ENCODE assay signal across 21 cellular contexts in genomic region chr10:81179324-81179723, GRCh38.
"Had no signal": no experiment of that assay in that cellular context is flagged by ENCODE, and none has a peak within 500 bp of the region (broad histone marks: within the 10 kb centered on the region; RNA-seq: fewer than 3 reads in every experiment).

No MANE protein-coding gene starts in this region.

- ATAC-seq: activated CD8-positive, alpha-beta T cell treated with anti-CD3 and anti-CD28 coated beads, Interleukin-2, amount 10 ng/mL, durations not matched to agents 7 days and 5 days; activated naive CD8-positive, alpha-beta T cell treated with anti-CD3 and anti-CD28 coated beads, Interleukin-2, amount 50 U/mL, for 24 hours; left cardiac atrium; T-cell had no signal

- H3K27me3 ChIP-seq: esophagus muscularis mucosa, sigmoid colon, testis had no signal

- H3K4me3 Mint-ChIP-seq: activated CD8-positive, alpha-beta T cell treated with anti-CD3 and anti-CD28 coated beads, Interleukin-2, amount 10 ng/mL, durations not matched to agents 7 days and 5 days; activated naive CD8-positive, alpha-beta T cell treated with anti-CD3 and anti-CD28 coated beads, Interleukin-2, amount 50 U/mL, for 24 hours; activated T-helper 1 cell treated with anti-CD3 and anti-CD28 coated beads, Interleukin-12 subunit alpha, Interleukin-12 subunit beta, Interleukin-2, Interleukin-4 antibody, amounts not matched to agents 30 ng/mL and 10 ng/mL and 1 ng/mL, durations not matched to agents 14 hours and 24 hours and 36 hours; brain; naive B cell; T-cell; T-helper 2 cell treated with Interferon-gamma antibody and Interleukin-4, amounts not matched to agents 5 μg/mL and 100 μg/mL, for 36 hours had no signal

- H3K27ac Mint-ChIP-seq: activated CD8-positive, alpha-beta T cell treated with anti-CD3 and anti-CD28 coated beads, Interleukin-2, amount 10 ng/mL, durations not matched to agents 7 days and 5 days; activated naive CD8-positive, alpha-beta T cell treated with anti-CD3 and anti-CD28 coated beads, Interleukin-2, amount 50 U/mL, for 24 hours; activated T-helper 1 cell treated with anti-CD3 and anti-CD28 coated beads, Interleukin-12 subunit alpha, Interleukin-12 subunit beta, Interleukin-2, Interleukin-4 antibody, amounts not matched to agents 30 ng/mL and 10 ng/mL and 1 ng/mL, durations not matched to agents 14 hours and 24 hours and 36 hours; brain; naive B cell; T-cell; T-helper 2 cell treated with Interferon-gamma antibody and Interleukin-4, amounts not matched to agents 5 μg/mL and 100 μg/mL, for 36 hours had no signal

- DNase-seq: activated CD4-positive, alpha-beta T cell treated with anti-CD3 and anti-CD28 coated beads for 1 hour; activated CD4-positive, alpha-beta T cell treated with anti-CD3 and anti-CD28 coated beads, Interleukin-2, amount 50 U/mL, for 1 hour; activated gamma-delta T cell; activated naive CD4-positive, alpha-beta T cell treated with anti-CD3 and anti-CD28 coated beads, Interleukin-2, amount 50 U/mL, for 16 hours; activated naive CD8-positive, alpha-beta T cell treated with anti-CD3 and anti-CD28 coated beads, Interleukin-2, amount 50 U/mL, for 24 hours; aorta; dermis blood vessel endothelial cell; effector memory CD4-positive, alpha-beta T cell; left cardiac atrium; naive B cell; sigmoid colon; stimulated activated CD4-positive, alpha-beta T cell treated with anti-CD3 and anti-CD28 coated beads, Interleukin-2, amount 100 ng/mL, for 48 hours; stimulated activated naive CD4-positive, alpha-beta T cell; T-cell had no signal

- H3K36me3 Mint-ChIP-seq: brain, naive B cell, T-cell had no signal

- H3K27me3 Mint-ChIP-seq: activated naive CD8-positive, alpha-beta T cell treated with anti-CD3 and anti-CD28 coated beads, Interleukin-2, amount 50 U/mL, for 24 hours; brain; naive B cell; T-cell had no signal

- H3K36me3 ChIP-seq: esophagus muscularis mucosa, sigmoid colon, WERI-Rb-1 had no signal

- H3K4me1 Mint-ChIP-seq: activated naive CD8-positive, alpha-beta T cell treated with anti-CD3 and anti-CD28 coated beads, Interleukin-2, amount 50 U/mL, for 24 hours; naive B cell; T-cell had no signal

- H3K4me3 ChIP-seq: esophagus muscularis mucosa, sigmoid colon, testis had no signal

- H3K9me3 Mint-ChIP-seq: activated naive CD8-positive, alpha-beta T cell treated with anti-CD3 and anti-CD28 coated beads, Interleukin-2, amount 50 U/mL, for 24 hours; activated T-helper 1 cell treated with anti-CD3 and anti-CD28 coated beads, Interleukin-12 subunit alpha, Interleukin-12 subunit beta, Interleukin-2, Interleukin-4 antibody, amounts not matched to agents 30 ng/mL and 10 ng/mL and 1 ng/mL, durations not matched to agents 14 hours and 24 hours and 36 hours; T-helper 2 cell treated with Interferon-gamma antibody and Interleukin-4, amounts not matched to agents 5 μg/mL and 100 μg/mL, for 36 hours had no signal

- H3K4me1 ChIP-seq: esophagus muscularis mucosa, sigmoid colon, testis had no signal

- H3K27ac ChIP-seq: esophagus muscularis mucosa, sigmoid colon, testis, WERI-Rb-1 had no signal

- H3K9me3 ChIP-seq: testis had no signal
